ENCODE assay signal across 8 cellular contexts in genomic region chr1:149927535-149928387, GRCh38. TPM values are rescaled to one million over a fixed set of nuclear protein-coding genes. Genes with fewer than 3 reads are reported as not detected.
DNase-seq lines count a peak whose midpoint lies in the region; ATAC-seq and TF ChIP-seq lines count a peak whose summit lies in the region.

SF3B4 (minus strand) TSS chr1:149927803; CDS start chr1:149927759, 44 bp downstream.

- POLR2A ChIA-PET in activated B cell treated with CpG ODN at 0.5 μM for 24 hours (lab: Charles Lee), result interaction anchor here (0.6 to 5.7 kb wide), 19 partner anchors 11 to 436 kb away, joined by 3 to 122 read pairs (median 4); partner anchors contain the start of genes PLEKHO1, RPRD2 and VPS45

- ATAC-seq in GM19025 (IDR thresholded peaks at IDR 0.05; ENCODE audit: low read depth, unreplicated experiment), result peak; percentile 88
- ATAC-seq in HG03280 (IDR thresholded peaks at IDR 0.05; ENCODE audit: unreplicated experiment), result peak; percentile 95
- peak; percentile 96 for ATAC-seq in activated B cell treated with CpG ODN at 0.5 μM for 24 hours (ENCODE audit: low read depth)

- peak within 1 kb of the TSS; percentile 98 for H3K4me3 Mint-ChIP-seq in activated B cell treated with CpG ODN at 0.5 μM for 24 hours
- H3K4me3 Mint-ChIP-seq in immature natural killer cell, result peak within 1 kb of the TSS; percentile 93 to 97 (median 96)

- H3K4me3 ChIP-seq in cardiac fibroblast (replicated peaks in 1 of 2; ENCODE audit: low read depth in 2 of 2, low read length in 2 of 2), result peak within 1 kb of the TSS; percentile 70 to 76

- peaks cover 36% of the 10 kb centered on the region for H3K4me1 Mint-ChIP-seq in activated B cell treated with CpG ODN at 0.5 μM for 24 hours
- peaks cover 43 to 59% of the 10 kb centered on the region in 2 donors for H3K4me1 Mint-ChIP-seq in immature natural killer cell

- H3K9me3 Mint-ChIP-seq in activated B cell treated with CpG ODN at 0.5 μM for 24 hours (no peaks in the 10 kb centered on the region), immature natural killer cell (peaks cover 0 to 2% (median 0%) of the 10 kb centered on the region in 6 donors)

- peaks cover 43% of the 10 kb centered on the region for H3K36me3 Mint-ChIP-seq in activated B cell treated with CpG ODN at 0.5 μM for 24 hours (ENCODE audit: low read depth)
- peaks cover 24 to 34% (median 29%) of the 10 kb centered on the region in 3 donors for H3K36me3 Mint-ChIP-seq in immature natural killer cell

- H3K27ac Mint-ChIP-seq in activated B cell treated with CpG ODN at 0.5 μM for 24 hours, result peak within 1 kb of the TSS; percentile 95
- peak within 1 kb of the TSS; percentile 94 to 100 (median 98) for H3K27ac Mint-ChIP-seq in immature natural killer cell

- H3K27me3 Mint-ChIP-seq in activated B cell treated with CpG ODN at 0.5 μM for 24 hours (peaks cover 12% of the 10 kb centered on the region), immature natural killer cell (ENCODE audit: low read depth in 3 of 3) (peaks cover 3 to 20% (median 8%) of the 10 kb centered on the region in 3 donors)

- CTCF ChIA-PET in activated B cell treated with CpG ODN at 0.5 μM for 24 hours (lab: Charles Lee), result interaction anchor here (1.0 to 1.2 kb wide), 2 partner anchors 34 to 259 kb away, joined by 3 to 4 read pairs; no protein-coding TSS in a partner anchor

- intact Hi-C loops in activated B cell treated with CpG ODN at 0.5 μM for 24 hours (cut with micrococcal nuclease), result loop anchor here (1.0 to 2.0 kb wide), 4 partner anchors 28 to 260 kb away; partner anchors contain the start of gene BOLA1

- TF ChIP-seq CTCF in AG09319 (IDR thresholded peaks at IDR 0.05; ENCODE audit: low read depth, low read length), result no peak
- no peak for TF ChIP-seq CTCF in activated B cell treated with CpG ODN at 0.5 μM for 24 hours (IDR thresholded peaks at IDR 0.05)
- TF ChIP-seq CTCF in cardiac fibroblast (IDR thresholded peaks at IDR 0.05; ENCODE audit: low read depth, low read length), result no peak

- peak; percentile 74 for DNase-seq in AG09319 (ENCODE audit: extremely low read depth, low read depth)
- DNase-seq in NCI-H345 (lab: John Stamatoyannopoulos, UW), result peak; percentile 99
- DNase-seq in activated B cell treated with CpG ODN at 0.5 μM for 24 hours, result peak; percentile 94
- peak; percentile 93 to 94 for DNase-seq in cardiac fibroblast (ENCODE audit: low read depth in 2 of 2)
- DNase-seq in immature natural killer cell, result peak; percentile 93 to 94 (median 94)
- peak; percentile 80 for DNase-seq in smooth muscle cell of the brain vasculature (ENCODE audit: low read depth, low spot score)

RNA-seq across cellular contexts. Expression of gene SF3B4, which starts in this region (rescaled TPM):
- total RNA-seq in activated B cell treated with CpG ODN at 0.5 μM for 24 hours, result 80.8 and 86.2 TPM in 2 replicates
- polyA plus RNA-seq in immature natural killer cell, result 100 to 1,000 TPM in 2 of 3 donors, 10 to 100 TPM in 1; 70.1 to 137 (median 103) TPM

Comparison
In these comparisons a context has a peak if more than half of its experiments do, and no peak if none do; other contexts are left out.
1. Peak in every context shown above with its lines: DNase-seq, ATAC-seq and H3K4me3 ChIP-seq.